In genomic region chr7:102991540-102992214, GRCh38 we compare ENCODE assay signal across 1 cellular context.
A peak's percentile ranks its signal among the peaks of the same experiment; 100 is the strongest.
TF ChIP-seq lines count a peak whose summit lies in the region.

No MANE protein-coding gene starts in this region.

TF ChIP-seq in HepG2, 621 proteins besides CTCF, POLR2A, EP300 and RAD21 (continued from another document and continues in another):
- TF ChIP-seq CREB3 (CRISPR knock-in tag; IDR thresholded peaks at IDR 0.05) (no peak), IKZF5 (CRISPR knock-in tag; IDR thresholded peaks at IDR 0.05) (0 out of 2 replicates have a peak, but pooled peaks have one; percentile 39), MYNN (CRISPR knock-in tag; IDR thresholded peaks at IDR 0.05; ENCODE audit: low read depth) (no peak), ZNF510 (CRISPR knock-in tag; IDR thresholded peaks at IDR 0.05; ENCODE audit: low read depth) (no peak), GABPA (IDR thresholded peaks at IDR 0.05; ENCODE audit: low read depth, low read length) (no peak), GABPA (CRISPR knock-in tag; IDR thresholded peaks at IDR 0.05; ENCODE audit: low read depth) (peak; percentile 26; the same call in 1 of the 2 replicates), ZNF17 (CRISPR knock-in tag; IDR thresholded peaks at IDR 0.05) (no peak), HNRNPK (IDR thresholded peaks at IDR 0.05; ENCODE audit: low read depth, low read length, poor library complexity, severe bottlenecking) (no peak), DDIT3 (CRISPR knock-in tag; IDR thresholded peaks at IDR 0.05) (no peak), MAFK (conservative IDR thresholded peaks at IDR 0.05 in 1 of 2, IDR thresholded peaks at IDR 0.05 in 1 of 2; ENCODE audit: low read length in 2 of 2) (peak; percentile 11 to 36; a peak in 1 of 4 replicates), ZNF776 (CRISPR knock-in tag; IDR thresholded peaks at IDR 0.05) (no peak), FOXA1 (IDR thresholded peaks at IDR 0.05) (no peak), FOXA1 (CRISPR knock-in tag; IDR thresholded peaks at IDR 0.05) (peak; percentile 53), RFX3 (CRISPR knock-in tag; IDR thresholded peaks at IDR 0.05) (no peak), ZFP62 (CRISPR knock-in tag; IDR thresholded peaks at IDR 0.05) (no peak), ZNF20 (CRISPR knock-in tag; IDR thresholded peaks at IDR 0.05) (no peak), AGO2 (optimal IDR thresholded peaks at IDR 0.05; ENCODE audit: low read depth, low read length) (no peak), SMC3 (IDR thresholded peaks at IDR 0.05; ENCODE audit: low read length) (no peak), FOXJ3 (CRISPR knock-in tag; IDR thresholded peaks at IDR 0.05; ENCODE audit: borderline replicate concordance) (no peak), KAT7 (CRISPR knock-in tag; IDR thresholded peaks at IDR 0.05; ENCODE audit: borderline replicate concordance) (no peak), BRCA1 (CRISPR knock-in tag; IDR thresholded peaks at IDR 0.05) (no peak), FOSL1 (CRISPR knock-in tag; IDR thresholded peaks at IDR 0.05; ENCODE audit: borderline replicate concordance) (peak; percentile 70; the same call in 1 of the 2 replicates), ZNF7 (CRISPR knock-in tag; IDR thresholded peaks at IDR 0.05) (no peak), KDM1A (CRISPR knock-in tag; IDR thresholded peaks at IDR 0.05) (no peak), ZNF816 (CRISPR knock-in tag; IDR thresholded peaks at IDR 0.05; ENCODE audit: borderline replicate concordance) (no peak), EEA1 (CRISPR knock-in tag; IDR thresholded peaks at IDR 0.05; ENCODE audit: borderline replicate concordance) (no peak), CREBL2 (CRISPR knock-in tag; IDR thresholded peaks at IDR 0.05; ENCODE audit: borderline replicate concordance) (no peak), ZNF274 (CRISPR knock-in tag; IDR thresholded peaks at IDR 0.05) (no peak), ZNF572 (CRISPR knock-in tag; IDR thresholded peaks at IDR 0.05) (no peak), ZC3H4 (CRISPR knock-in tag; IDR thresholded peaks at IDR 0.05; ENCODE audit: borderline replicate concordance) (no peak), ZNF432 (CRISPR knock-in tag; IDR thresholded peaks at IDR 0.05; ENCODE audit: borderline replicate concordance) (no peak), ZNF614 (CRISPR knock-in tag; IDR thresholded peaks at IDR 0.05; ENCODE audit: borderline replicate concordance) (no peak), ZNF331 (CRISPR knock-in tag; IDR thresholded peaks at IDR 0.05) (no peak), ZNF781 (CRISPR knock-in tag; IDR thresholded peaks at IDR 0.05; ENCODE audit: borderline replicate concordance, not compliant biosample characterization) (no peak), ZBTB8A (CRISPR knock-in tag; IDR thresholded peaks at IDR 0.05; ENCODE audit: borderline replicate concordance, low read depth) (no peak), FUBP1 (CRISPR knock-in tag; IDR thresholded peaks at IDR 0.05; ENCODE audit: borderline replicate concordance) (no peak)
- TF ChIP-seq, protein P1, sequence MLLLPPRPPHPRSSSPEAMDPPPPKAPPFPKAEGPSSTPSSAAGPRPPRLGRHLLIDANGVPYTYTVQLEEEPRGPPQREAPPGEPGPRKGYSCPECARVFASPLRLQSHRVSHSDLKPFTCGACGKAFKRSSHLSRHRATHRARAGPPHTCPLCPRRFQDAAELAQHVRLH (CRISPR knock-in tag; IDR thresholded peaks at IDR 0.05; ENCODE audit: borderline replicate concordance, low read depth), result no peak
- TF ChIP-seq, protein P2, sequence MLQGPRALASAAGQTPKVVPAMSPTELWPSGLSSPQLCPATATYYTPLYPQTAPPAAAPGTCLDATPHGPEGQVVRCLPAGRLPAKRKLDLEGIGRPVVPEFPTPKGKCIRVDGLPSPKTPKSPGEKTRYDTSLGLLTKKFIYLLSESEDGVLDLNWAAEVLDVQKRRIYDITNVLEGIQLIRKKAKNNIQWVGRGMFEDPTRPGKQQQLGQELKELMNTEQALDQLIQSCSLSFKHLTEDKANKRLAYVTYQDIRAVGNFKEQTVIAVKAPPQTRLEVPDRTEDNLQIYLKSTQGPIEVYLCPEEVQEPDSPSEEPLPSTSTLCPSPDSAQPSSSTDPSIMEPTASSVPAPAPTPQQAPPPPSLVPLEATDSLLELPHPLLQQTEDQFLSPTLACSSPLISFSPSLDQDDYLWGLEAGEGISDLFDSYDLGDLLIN (CRISPR knock-in tag; IDR thresholded peaks at IDR 0.05; ENCODE audit: borderline replicate concordance), result no peak
- TF ChIP-seq, protein P3, sequence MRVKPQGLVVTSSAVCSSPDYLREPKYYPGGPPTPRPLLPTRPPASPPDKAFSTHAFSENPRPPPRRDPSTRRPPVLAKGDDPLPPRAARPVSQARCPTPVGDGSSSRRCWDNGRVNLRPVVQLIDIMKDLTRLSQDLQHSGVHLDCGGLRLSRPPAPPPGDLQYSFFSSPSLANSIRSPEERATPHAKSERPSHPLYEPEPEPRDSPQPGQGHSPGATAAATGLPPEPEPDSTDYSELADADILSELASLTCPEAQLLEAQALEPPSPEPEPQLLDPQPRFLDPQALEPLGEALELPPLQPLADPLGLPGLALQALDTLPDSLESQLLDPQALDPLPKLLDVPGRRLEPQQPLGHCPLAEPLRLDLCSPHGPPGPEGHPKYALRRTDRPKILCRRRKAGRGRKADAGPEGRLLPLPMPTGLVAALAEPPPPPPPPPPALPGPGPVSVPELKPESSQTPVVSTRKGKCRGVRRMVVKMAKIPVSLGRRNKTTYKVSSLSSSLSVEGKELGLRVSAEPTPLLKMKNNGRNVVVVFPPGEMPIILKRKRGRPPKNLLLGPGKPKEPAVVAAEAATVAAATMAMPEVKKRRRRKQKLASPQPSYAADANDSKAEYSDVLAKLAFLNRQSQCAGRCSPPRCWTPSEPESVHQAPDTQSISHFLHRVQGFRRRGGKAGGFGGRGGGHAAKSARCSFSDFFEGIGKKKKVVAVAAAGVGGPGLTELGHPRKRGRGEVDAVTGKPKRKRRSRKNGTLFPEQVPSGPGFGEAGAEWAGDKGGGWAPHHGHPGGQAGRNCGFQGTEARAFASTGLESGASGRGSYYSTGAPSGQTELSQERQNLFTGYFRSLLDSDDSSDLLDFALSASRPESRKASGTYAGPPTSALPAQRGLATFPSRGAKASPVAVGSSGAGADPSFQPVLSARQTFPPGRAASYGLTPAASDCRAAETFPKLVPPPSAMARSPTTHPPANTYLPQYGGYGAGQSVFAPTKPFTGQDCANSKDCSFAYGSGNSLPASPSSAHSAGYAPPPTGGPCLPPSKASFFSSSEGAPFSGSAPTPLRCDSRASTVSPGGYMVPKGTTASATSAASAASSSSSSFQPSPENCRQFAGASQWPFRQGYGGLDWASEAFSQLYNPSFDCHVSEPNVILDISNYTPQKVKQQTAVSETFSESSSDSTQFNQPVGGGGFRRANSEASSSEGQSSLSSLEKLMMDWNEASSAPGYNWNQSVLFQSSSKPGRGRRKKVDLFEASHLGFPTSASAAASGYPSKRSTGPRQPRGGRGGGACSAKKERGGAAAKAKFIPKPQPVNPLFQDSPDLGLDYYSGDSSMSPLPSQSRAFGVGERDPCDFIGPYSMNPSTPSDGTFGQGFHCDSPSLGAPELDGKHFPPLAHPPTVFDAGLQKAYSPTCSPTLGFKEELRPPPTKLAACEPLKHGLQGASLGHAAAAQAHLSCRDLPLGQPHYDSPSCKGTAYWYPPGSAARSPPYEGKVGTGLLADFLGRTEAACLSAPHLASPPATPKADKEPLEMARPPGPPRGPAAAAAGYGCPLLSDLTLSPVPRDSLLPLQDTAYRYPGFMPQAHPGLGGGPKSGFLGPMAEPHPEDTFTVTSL (CRISPR knock-in tag; IDR thresholded peaks at IDR 0.05; ENCODE audit: borderline replicate concordance), result peak; percentile 70; the same call in 1 of the 2 replicates
- TF ChIP-seq, protein P4, sequence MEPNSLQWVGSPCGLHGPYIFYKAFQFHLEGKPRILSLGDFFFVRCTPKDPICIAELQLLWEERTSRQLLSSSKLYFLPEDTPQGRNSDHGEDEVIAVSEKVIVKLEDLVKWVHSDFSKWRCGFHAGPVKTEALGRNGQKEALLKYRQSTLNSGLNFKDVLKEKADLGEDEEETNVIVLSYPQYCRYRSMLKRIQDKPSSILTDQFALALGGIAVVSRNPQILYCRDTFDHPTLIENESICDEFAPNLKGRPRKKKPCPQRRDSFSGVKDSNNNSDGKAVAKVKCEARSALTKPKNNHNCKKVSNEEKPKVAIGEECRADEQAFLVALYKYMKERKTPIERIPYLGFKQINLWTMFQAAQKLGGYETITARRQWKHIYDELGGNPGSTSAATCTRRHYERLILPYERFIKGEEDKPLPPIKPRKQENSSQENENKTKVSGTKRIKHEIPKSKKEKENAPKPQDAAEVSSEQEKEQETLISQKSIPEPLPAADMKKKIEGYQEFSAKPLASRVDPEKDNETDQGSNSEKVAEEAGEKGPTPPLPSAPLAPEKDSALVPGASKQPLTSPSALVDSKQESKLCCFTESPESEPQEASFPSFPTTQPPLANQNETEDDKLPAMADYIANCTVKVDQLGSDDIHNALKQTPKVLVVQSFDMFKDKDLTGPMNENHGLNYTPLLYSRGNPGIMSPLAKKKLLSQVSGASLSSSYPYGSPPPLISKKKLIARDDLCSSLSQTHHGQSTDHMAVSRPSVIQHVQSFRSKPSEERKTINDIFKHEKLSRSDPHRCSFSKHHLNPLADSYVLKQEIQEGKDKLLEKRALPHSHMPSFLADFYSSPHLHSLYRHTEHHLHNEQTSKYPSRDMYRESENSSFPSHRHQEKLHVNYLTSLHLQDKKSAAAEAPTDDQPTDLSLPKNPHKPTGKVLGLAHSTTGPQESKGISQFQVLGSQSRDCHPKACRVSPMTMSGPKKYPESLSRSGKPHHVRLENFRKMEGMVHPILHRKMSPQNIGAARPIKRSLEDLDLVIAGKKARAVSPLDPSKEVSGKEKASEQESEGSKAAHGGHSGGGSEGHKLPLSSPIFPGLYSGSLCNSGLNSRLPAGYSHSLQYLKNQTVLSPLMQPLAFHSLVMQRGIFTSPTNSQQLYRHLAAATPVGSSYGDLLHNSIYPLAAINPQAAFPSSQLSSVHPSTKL (CRISPR knock-in tag; IDR thresholded peaks at IDR 0.05), result peak; percentile 68
- TF ChIP-seq, protein P5, sequence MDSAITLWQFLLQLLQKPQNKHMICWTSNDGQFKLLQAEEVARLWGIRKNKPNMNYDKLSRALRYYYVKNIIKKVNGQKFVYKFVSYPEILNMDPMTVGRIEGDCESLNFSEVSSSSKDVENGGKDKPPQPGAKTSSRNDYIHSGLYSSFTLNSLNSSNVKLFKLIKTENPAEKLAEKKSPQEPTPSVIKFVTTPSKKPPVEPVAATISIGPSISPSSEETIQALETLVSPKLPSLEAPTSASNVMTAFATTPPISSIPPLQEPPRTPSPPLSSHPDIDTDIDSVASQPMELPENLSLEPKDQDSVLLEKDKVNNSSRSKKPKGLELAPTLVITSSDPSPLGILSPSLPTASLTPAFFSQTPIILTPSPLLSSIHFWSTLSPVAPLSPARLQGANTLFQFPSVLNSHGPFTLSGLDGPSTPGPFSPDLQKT (CRISPR knock-in tag; IDR thresholded peaks at IDR 0.05; ENCODE audit: borderline replicate concordance), result no peak
- TF ChIP-seq, protein P6, sequence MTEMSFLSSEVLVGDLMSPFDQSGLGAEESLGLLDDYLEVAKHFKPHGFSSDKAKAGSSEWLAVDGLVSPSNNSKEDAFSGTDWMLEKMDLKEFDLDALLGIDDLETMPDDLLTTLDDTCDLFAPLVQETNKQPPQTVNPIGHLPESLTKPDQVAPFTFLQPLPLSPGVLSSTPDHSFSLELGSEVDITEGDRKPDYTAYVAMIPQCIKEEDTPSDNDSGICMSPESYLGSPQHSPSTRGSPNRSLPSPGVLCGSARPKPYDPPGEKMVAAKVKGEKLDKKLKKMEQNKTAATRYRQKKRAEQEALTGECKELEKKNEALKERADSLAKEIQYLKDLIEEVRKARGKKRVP (CRISPR knock-in tag; IDR thresholded peaks at IDR 0.05), result 0 out of 4 replicates have a peak, but pooled peaks of 1 of the 2 experiments have one; percentile 20
- TF ChIP-seq, protein P7, sequence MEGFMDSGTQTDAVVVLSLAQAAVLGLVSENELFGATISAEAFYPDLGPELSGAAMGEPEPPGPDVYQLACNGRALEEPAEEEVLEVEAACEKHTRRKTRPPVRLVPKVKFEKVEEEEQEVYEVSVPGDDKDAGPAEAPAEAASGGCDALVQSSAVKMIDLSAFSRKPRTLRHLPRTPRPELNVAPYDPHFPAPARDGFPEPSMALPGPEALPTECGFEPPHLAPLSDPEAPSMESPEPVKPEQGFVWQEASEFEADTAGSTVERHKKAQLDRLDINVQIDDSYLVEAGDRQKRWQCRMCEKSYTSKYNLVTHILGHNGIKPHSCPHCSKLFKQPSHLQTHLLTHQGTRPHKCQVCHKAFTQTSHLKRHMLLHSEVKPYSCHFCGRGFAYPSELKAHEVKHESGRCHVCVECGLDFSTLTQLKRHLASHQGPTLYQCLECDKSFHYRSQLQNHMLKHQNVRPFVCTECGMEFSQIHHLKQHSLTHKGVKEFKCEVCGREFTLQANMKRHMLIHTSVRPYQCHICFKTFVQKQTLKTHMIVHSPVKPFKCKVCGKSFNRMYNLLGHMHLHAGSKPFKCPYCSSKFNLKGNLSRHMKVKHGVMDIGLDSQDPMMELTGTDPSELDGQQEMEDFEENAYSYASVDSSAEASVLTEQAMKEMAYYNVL (CRISPR knock-in tag; IDR thresholded peaks at IDR 0.05; ENCODE audit: borderline replicate concordance), result no peak
